In genomic region chr7:92987095-92987494, GRCh38 we compare ENCODE assay signal across 23 cellular contexts.
DNase-seq lines count a peak whose midpoint lies in the region; ATAC-seq and TF ChIP-seq lines count a peak whose summit lies in the region.
"Had no signal": no experiment of that assay in that cellular context is flagged by ENCODE, and none has a peak within 500 bp of the region (broad histone marks: within the 10 kb centered on the region; RNA-seq: fewer than 3 reads in every experiment).

No MANE protein-coding gene starts in this region.

- H2AFZ ChIP-seq in mesenchymal stem cell (ENCODE audit: low read depth, low read length) = no peak overlapping the region

- DNase-seq in AG09309 (ENCODE audit: low read depth) (peak; percentile 42), RWPE2 (ENCODE audit: low spot score) (no peak), endodermal cell (no peak), mesenchymal stem cell (peak; percentile 32), NOMO-1 (lab: John Stamatoyannopoulos, UW; ENCODE audit: unreplicated experiment in 2 of 2) (no peak), cerebellar cortex (ENCODE audit: low spot score) (no peak)
- DNase-seq in activated CD8-positive, alpha-beta T cell treated with anti-CD3 and anti-CD28 coated beads for 36 hours = no peak
- DNase-seq in stimulated activated naive CD8-positive, alpha-beta T cell treated with anti-CD3 and anti-CD28 coated beads, Interleukin-15, Interleukin-2, amounts not matched to agents 100 U/mL and 50 U/mL, for 24 hours = no peak
- DNase-seq: ACHN; activated naive CD4-positive, alpha-beta T cell treated with Interleukin-2 at 50 U/mL for 16 hours; activated T-cell treated with anti-CD3 and anti-CD28 coated beads for 4 hours; body of pancreas; COR-L47; H9; MV-4-11; NCI-H1930; nucleus accumbens; stimulated activated CD4-positive, alpha-beta T cell treated with anti-CD3 and anti-CD28 coated beads, Interleukin-2, amount 100 ng/mL, for 24 hours; upper lobe of right lung had no signal

- H3K9ac ChIP-seq in endodermal cell (ENCODE audit: extremely low read depth, low read length, poor library complexity, severe bottlenecking) = no peak overlapping the region
- no peak overlapping the region for H3K9ac ChIP-seq in mesenchymal stem cell (ENCODE audit: low read length)

- POLR2A ChIA-PET in activated CD8-positive, alpha-beta T cell treated with anti-CD3 and anti-CD28 coated beads for 36 hours (lab: Charles Lee) = no interaction called here

- H4K8ac ChIP-seq in mesenchymal stem cell (ENCODE audit: low read length) = no peak overlapping the region

- no peak overlapping the region for H2BK15ac ChIP-seq in mesenchymal stem cell (ENCODE audit: low read depth, poor library complexity, severe bottlenecking)

- H3K4me3 Mint-ChIP-seq in endodermal cell = no peak overlapping the region
- H3K4me3 Mint-ChIP-seq in activated CD8-positive, alpha-beta T cell treated with anti-CD3 and anti-CD28 coated beads for 36 hours = no peak overlapping the region
- H3K4me3 Mint-ChIP-seq: H9; T-helper 1 cell treated with Interleukin-12 subunit alpha and Interleukin-12 subunit beta and Interleukin-4 antibody, amounts not matched to agents 30 μg/mL and 1 μg/mL, for 36 hours had no signal

- H3K27me3 ChIP-seq in RWPE2 (ENCODE audit: insufficient read depth, poor library complexity, severe bottlenecking) (no peaks in the 10 kb centered on the region), endodermal cell (ENCODE audit: control insufficient read depth, insufficient read depth, low read length, poor library complexity, severe bottlenecking) (no peaks in the 10 kb centered on the region), mesenchymal stem cell (ENCODE audit: control insufficient read depth in 1 of 2, insufficient read depth in 1 of 2, low read length in 2 of 2) (no peaks in the 10 kb centered on the region)
- H3K27me3 ChIP-seq: body of pancreas, esophagus muscularis mucosa, upper lobe of right lung had no signal

- H3K27me3 Mint-ChIP-seq in endodermal cell (ENCODE audit: insufficient read depth) = no peaks in the 10 kb centered on the region
- H3K27me3 Mint-ChIP-seq in activated CD8-positive, alpha-beta T cell treated with anti-CD3 and anti-CD28 coated beads for 36 hours = peaks cover 13% of the 10 kb centered on the region

- peaks cover 2% of the 10 kb centered on the region for H3K4me1 Mint-ChIP-seq in endodermal cell
- no peaks in the 10 kb centered on the region for H3K4me1 Mint-ChIP-seq in activated CD8-positive, alpha-beta T cell treated with anti-CD3 and anti-CD28 coated beads for 36 hours (ENCODE audit: low read depth)

- TF ChIP-seq CTCF in AG09309 (IDR thresholded peaks at IDR 0.05; ENCODE audit: control insufficient read depth, insufficient read depth, low read depth, low read length, missing control alignments) (no peak), RWPE2 (IDR thresholded peaks at IDR 0.05; ENCODE audit: poor library complexity, severe bottlenecking) (no peak), endodermal cell (conservative IDR thresholded peaks at IDR 0.05) (no peak)
- no peak for TF ChIP-seq CTCF in activated CD8-positive, alpha-beta T cell treated with anti-CD3 and anti-CD28 coated beads for 36 hours (IDR thresholded peaks at IDR 0.05)

- H3K27ac ChIP-seq in RWPE2 (ENCODE audit: poor library complexity, severe bottlenecking) (peak overlapping the region; percentile 36), endodermal cell (ENCODE audit: low read depth, low read length) (peak overlapping the region; percentile 13), mesenchymal stem cell (ENCODE audit: low read length, poor library complexity, severe bottlenecking) (peak overlapping the region; percentile 56)
- H3K27ac ChIP-seq: body of pancreas, esophagus muscularis mucosa, upper lobe of right lung, VCaP had no signal

- H3K79me1 ChIP-seq in mesenchymal stem cell (replicated peaks; ENCODE audit: low read length, poor library complexity, severe bottlenecking) = no peaks in the 10 kb centered on the region

- no peak overlapping the region for H3K27ac Mint-ChIP-seq in endodermal cell
- H3K27ac Mint-ChIP-seq in activated CD8-positive, alpha-beta T cell treated with anti-CD3 and anti-CD28 coated beads for 36 hours = no peak overlapping the region
- H3K27ac Mint-ChIP-seq: H9; T-helper 1 cell treated with Interleukin-12 subunit alpha and Interleukin-12 subunit beta and Interleukin-4 antibody, amounts not matched to agents 30 μg/mL and 1 μg/mL, for 36 hours had no signal

- CTCF ChIA-PET in activated CD8-positive, alpha-beta T cell treated with anti-CD3 and anti-CD28 coated beads for 36 hours (lab: Charles Lee) = interaction anchor here (0.8 to 1.6 kb wide), 3 partner anchors 8 to 13 kb away, joined by 3 to 6 read pairs (median 3); no protein-coding TSS in a partner anchor

- ATAC-seq in RWPE2 (ENCODE audit: low read depth) = no peak
- no peak for ATAC-seq in activated CD8-positive, alpha-beta T cell treated with anti-CD3 and anti-CD28 coated beads for 36 hours
- ATAC-seq in stimulated activated naive CD8-positive, alpha-beta T cell treated with anti-CD3 and anti-CD28 coated beads, Interleukin-15, Interleukin-2, amounts not matched to agents 100 U/mL and 50 U/mL, for 24 hours = no peak
- ATAC-seq: body of pancreas, sciatic nerve, upper lobe of right lung had no signal

- no peak overlapping the region for H3K4ac ChIP-seq in mesenchymal stem cell (ENCODE audit: low read depth in 1 of 2, low read length in 2 of 2)

- no peak overlapping the region for H3K4me3 ChIP-seq in AG09309 (ENCODE audit: control insufficient read depth, low read depth, low read length)
- no peak overlapping the region for H3K4me3 ChIP-seq in RWPE2 (ENCODE audit: severe bottlenecking)
- peak overlapping the region; percentile 1 for H3K4me3 ChIP-seq in endodermal cell (ENCODE audit: low read length)
- no peak overlapping the region for H3K4me3 ChIP-seq in mesenchymal stem cell (ENCODE audit: insufficient read depth in 1 of 2, low read depth in 1 of 2, low read length in 2 of 2)
- H3K4me3 ChIP-seq: body of pancreas, esophagus muscularis mucosa, upper lobe of right lung had no signal

- no peak overlapping the region for H3K18ac ChIP-seq in mesenchymal stem cell (ENCODE audit: low read depth in 1 of 2, low read length in 2 of 2)

- no peak overlapping the region for H4K91ac ChIP-seq in mesenchymal stem cell (ENCODE audit: low read length)

- intact Hi-C loops in activated CD8-positive, alpha-beta T cell treated with anti-CD3 and anti-CD28 coated beads for 36 hours (cut with micrococcal nuclease) = no loop called here

- H3K14ac ChIP-seq in mesenchymal stem cell (ENCODE audit: low read length in 2 of 2) = no peak overlapping the region

- no peaks in the 10 kb centered on the region for H3K36me3 Mint-ChIP-seq in endodermal cell (ENCODE audit: low read depth)
- no peaks in the 10 kb centered on the region for H3K36me3 Mint-ChIP-seq in activated CD8-positive, alpha-beta T cell treated with anti-CD3 and anti-CD28 coated beads for 36 hours (ENCODE audit: low read depth)

- H2BK5ac ChIP-seq in mesenchymal stem cell (ENCODE audit: low read depth, low read length, poor library complexity, severe bottlenecking) = no peak overlapping the region

- H3K9me3 ChIP-seq in RWPE2 (ENCODE audit: severe bottlenecking) = no peaks in the 10 kb centered on the region
- H3K9me3 ChIP-seq in endodermal cell (ENCODE audit: control insufficient read depth, low read length) = peaks cover 18% of the 10 kb centered on the region
- H3K9me3 ChIP-seq in mesenchymal stem cell (ENCODE audit: control insufficient read depth, low read length) = peaks cover 21% of the 10 kb centered on the region
- H3K9me3 ChIP-seq: body of pancreas, esophagus muscularis mucosa, upper lobe of right lung had no signal

- peak overlapping the region; percentile 63 for H2AK5ac ChIP-seq in mesenchymal stem cell (ENCODE audit: low read length, severe bottlenecking)

- H3K23ac ChIP-seq in mesenchymal stem cell (ENCODE audit: low read length in 2 of 2) = no peak overlapping the region

- H3K9me3 Mint-ChIP-seq in endodermal cell = peaks cover 1% of the 10 kb centered on the region
- H3K9me3 Mint-ChIP-seq in activated CD8-positive, alpha-beta T cell treated with anti-CD3 and anti-CD28 coated beads for 36 hours = no peaks in the 10 kb centered on the region
- H3K9me3 Mint-ChIP-seq: H9 had no signal

- no peak overlapping the region for H2BK12ac ChIP-seq in mesenchymal stem cell (ENCODE audit: low read length in 2 of 2)

- H2BK120ac ChIP-seq in mesenchymal stem cell (ENCODE audit: low read depth, low read length) = no peak overlapping the region

- peaks cover 4% of the 10 kb centered on the region for H3K4me1 ChIP-seq in RWPE2 (ENCODE audit: insufficient read depth, poor library complexity, severe bottlenecking)
- H3K4me1 ChIP-seq in endodermal cell (ENCODE audit: control insufficient read depth, insufficient read depth, low read length) = peaks cover 5% of the 10 kb centered on the region
- H3K4me1 ChIP-seq in mesenchymal stem cell (ENCODE audit: control insufficient read depth, insufficient read depth, low read depth, low read length) = no peaks in the 10 kb centered on the region
- H3K4me1 ChIP-seq: body of pancreas, upper lobe of right lung had no signal

- H3K4me2 ChIP-seq in mesenchymal stem cell (ENCODE audit: low read length, poor library complexity, severe bottlenecking) = no peak overlapping the region

- H3K36me3 ChIP-seq in RWPE2 (ENCODE audit: low read depth) (no peaks in the 10 kb centered on the region), endodermal cell (ENCODE audit: control insufficient read depth, insufficient read depth, low read length) (no peaks in the 10 kb centered on the region), mesenchymal stem cell (ENCODE audit: control insufficient read depth in 1 of 2, insufficient read depth in 2 of 2, low read depth in 1 of 2, low read length in 2 of 2) (no peaks in the 10 kb centered on the region)
- H3K36me3 ChIP-seq: esophagus muscularis mucosa, upper lobe of right lung had no signal

Comparison
In these comparisons a context has a peak if more than half of its experiments do, and no peak if none do; other contexts are left out.
1. DNase-seq: peak in AG09309 (single experiment) and mesenchymal stem cell (single experiment); none in RWPE2 (single experiment), endodermal cell (single experiment), NOMO-1 (0 of 2), activated CD8-positive, alpha-beta T cell treated with anti-CD3 and anti-CD28 coated beads for 36 hours (single experiment), cerebellar cortex (single experiment) and stimulated activated naive CD8-positive, alpha-beta T cell treated with anti-CD3 and anti-CD28 coated beads, Interleukin-15, Interleukin-2, amounts not matched to agents 100 U/mL and 50 U/mL, for 24 hours (single experiment).
2. Peak in every context shown above with its lines, with median percentiles within 50 percentile points of each other: H3K27ac ChIP-seq.